16 cellular contexts compared by ENCODE assay signal in genomic region chr5:172492097-172492840, GRCh38. TPM values are rescaled to one million over a fixed set of nuclear protein-coding genes. Genes with fewer than 3 reads are reported as not detected.
A peak's percentile ranks its signal among the peaks of the same experiment; 100 is the strongest.
DNase-seq lines count a peak whose midpoint lies in the region; ATAC-seq and TF ChIP-seq lines count a peak whose summit lies in the region.
"Had no signal": no experiment of that assay in that cellular context is flagged by ENCODE, and none has a peak within 500 bp of the region (broad histone marks: within the 10 kb centered on the region; RNA-seq: fewer than 3 reads in every experiment).

No MANE protein-coding gene starts in this region.

- H3K4me3 Mint-ChIP-seq in type B pancreatic cell, result no peak overlapping the region

- H3K27me3 Mint-ChIP-seq in type B pancreatic cell, result peaks cover 25% of the 10 kb centered on the region

- H3K36me3 ChIP-seq in RWPE2 (ENCODE audit: low read depth), result no peaks in the 10 kb centered on the region
- H3K36me3 ChIP-seq in effector memory CD4-positive, alpha-beta T cell (ENCODE audit: control insufficient read depth, insufficient read depth, low read length), result no peaks in the 10 kb centered on the region
- H3K36me3 ChIP-seq: HAP-1 had no signal

- H3K27me3 ChIP-seq in RWPE2 (ENCODE audit: insufficient read depth, poor library complexity, severe bottlenecking), result no peaks in the 10 kb centered on the region
- H3K27me3 ChIP-seq in effector memory CD4-positive, alpha-beta T cell (replicated peaks; ENCODE audit: control insufficient read depth, insufficient read depth, low read length, poor library complexity, severe bottlenecking), result no peaks in the 10 kb centered on the region

- ATAC-seq in RWPE2 (ENCODE audit: low read depth) (no peak), left lobe of liver (no peak), GM21737 (IDR thresholded peaks at IDR 0.05; ENCODE audit: unreplicated experiment) (no peak)

- TF ChIP-seq CTCF in RWPE2 (IDR thresholded peaks at IDR 0.05; ENCODE audit: poor library complexity, severe bottlenecking) (no peak), type B pancreatic cell (conservative IDR thresholded peaks at IDR 0.05) (no peak)

- peaks cover 4% of the 10 kb centered on the region for H3K9me3 Mint-ChIP-seq in type B pancreatic cell

- no peak overlapping the region for H3K27ac ChIP-seq in RWPE2 (ENCODE audit: poor library complexity, severe bottlenecking)
- no peak overlapping the region for H3K27ac ChIP-seq in effector memory CD4-positive, alpha-beta T cell (ENCODE audit: insufficient read depth, low read length, poor library complexity, severe bottlenecking)
- H3K27ac ChIP-seq: HL-60 had no signal

- no peak overlapping the region for H3K4me3 ChIP-seq in RWPE2 (ENCODE audit: severe bottlenecking)
- no peak overlapping the region for H3K4me3 ChIP-seq in effector memory CD4-positive, alpha-beta T cell (ENCODE audit: insufficient read depth, low read depth, low read length, poor library complexity, severe bottlenecking)
- H3K4me3 ChIP-seq: HAP-1 had no signal

- no peak overlapping the region for H3K27ac Mint-ChIP-seq in type B pancreatic cell

- no peaks in the 10 kb centered on the region for H3K9me3 ChIP-seq in RWPE2 (ENCODE audit: severe bottlenecking)
- H3K9me3 ChIP-seq in effector memory CD4-positive, alpha-beta T cell (ENCODE audit: control insufficient read depth, low read length), result no peaks in the 10 kb centered on the region
- H3K9me3 ChIP-seq: HAP-1 had no signal

- H3K4me1 Mint-ChIP-seq in type B pancreatic cell (ENCODE audit: unreplicated experiment), result peaks cover 5% of the 10 kb centered on the region

- H3K36me3 Mint-ChIP-seq in type B pancreatic cell, result no peaks in the 10 kb centered on the region

- DNase-seq in activated effector memory CD4-positive, alpha-beta T cell treated with anti-CD3 and anti-CD28 coated beads, Interleukin-2, amount 50 U/mL, for 16 hours, result peak; percentile 56
- DNase-seq in activated effector memory CD4-positive, alpha-beta T cell treated with Interleukin-2 at 50 U/mL for 16 hours, result no peak
- DNase-seq in RWPE2 (ENCODE audit: low spot score) (peak; percentile 49), left lobe of liver (ENCODE audit: low spot score) (peak; percentile 14), type B pancreatic cell (ENCODE audit: extremely low spot score, unreplicated experiment) (peak; percentile 51), NCI-H524 treated with DMSO at 0.1 percent for 48 hours (lab: John Stamatoyannopoulos, UW) (no peak)
- DNase-seq in effector memory CD4-positive, alpha-beta T cell, result no peak
- DNase-seq: C1 segment of cervical spinal cord, EL, NCI-H1105, NCI-H1694, NCI-H2227 treated with DMSO at 0.1 percent for 48 hours, NCI-H524 had no signal

- H3K4me1 ChIP-seq in RWPE2 (ENCODE audit: insufficient read depth, poor library complexity, severe bottlenecking), result no peaks in the 10 kb centered on the region
- no peaks in the 10 kb centered on the region for H3K4me1 ChIP-seq in effector memory CD4-positive, alpha-beta T cell (ENCODE audit: control insufficient read depth, insufficient read depth, low read length, poor library complexity, severe bottlenecking)
- H3K4me1 ChIP-seq: HAP-1 had no signal

RNA-seq across cellular contexts. Expression of gene SH3PXD2B, which starts 37.9 kb away (rescaled TPM):
- total RNA-seq in left lobe of liver (3.8 TPM), type B pancreatic cell (ENCODE audit: low replicate concordance) (38.4 and 52.3 TPM in 2 replicates)

Comparison
In these comparisons a context has a peak if more than half of its experiments do, and no peak if none do; other contexts are left out.
1. DNase-seq: peak in activated effector memory CD4-positive, alpha-beta T cell treated with anti-CD3 and anti-CD28 coated beads, Interleukin-2, amount 50 U/mL, for 16 hours (single experiment), RWPE2 (single experiment), left lobe of liver (single experiment) and type B pancreatic cell (single experiment); none in activated effector memory CD4-positive, alpha-beta T cell treated with Interleukin-2 at 50 U/mL for 16 hours (single experiment), NCI-H524 treated with DMSO at 0.1 percent for 48 hours (single experiment) and effector memory CD4-positive, alpha-beta T cell (0 of 3).